Comparison of ENCODE assay signal across 8 cellular contexts in the genomic region with DNA sequence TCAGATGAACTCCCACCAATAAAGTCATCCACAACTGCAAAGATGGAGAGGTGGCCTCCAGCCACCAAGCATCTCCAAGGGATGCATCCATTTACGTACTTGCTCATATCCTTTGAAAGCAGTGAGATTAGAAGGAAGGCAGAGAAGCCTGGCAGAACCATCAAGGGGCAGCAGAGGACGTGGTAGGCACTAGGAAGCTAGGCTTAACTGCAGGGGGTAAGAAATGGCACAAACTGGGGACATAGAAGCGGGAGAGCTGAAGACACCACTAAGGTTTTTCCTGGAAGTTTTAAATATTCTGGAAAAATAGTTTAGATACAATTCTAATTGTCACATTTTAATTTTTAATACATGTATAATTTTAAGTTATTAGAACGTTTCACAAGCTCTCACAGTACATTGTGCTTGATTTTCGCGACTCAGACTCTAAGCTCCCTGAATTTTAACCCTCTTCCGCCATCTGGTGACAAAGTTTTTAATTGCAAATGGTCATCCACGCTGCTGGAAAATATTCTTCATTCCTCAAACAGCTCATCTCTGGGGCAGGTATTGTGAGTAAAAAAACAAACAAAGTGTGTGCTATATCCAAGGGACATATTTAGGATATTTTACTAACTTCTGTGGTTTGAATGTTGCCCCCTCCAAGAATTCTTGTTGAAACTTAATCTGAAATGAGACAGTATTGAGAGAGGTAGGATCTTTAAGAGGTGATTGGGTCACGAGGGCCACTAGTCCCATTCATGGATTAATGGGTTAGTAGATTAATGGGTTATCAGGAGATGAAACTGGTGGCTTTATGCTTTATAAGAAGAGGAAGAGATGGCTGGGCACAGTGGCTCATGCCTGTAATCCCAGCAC. TPM values are rescaled to one million over a fixed set of nuclear protein-coding genes. Genes with fewer than 3 reads are reported as not detected.
DNase-seq lines count a peak whose midpoint lies in the region; ATAC-seq and TF ChIP-seq lines count a peak whose summit lies in the region.

No MANE protein-coding gene starts in this region.

- no peak overlapping the region for H2AFZ ChIP-seq in DND-41 (ENCODE audit: low read depth, low read length)

- H3K4me3 ChIP-seq in DND-41 (ENCODE audit: low read depth in 1 of 2, low read length in 2 of 2) (no peak overlapping the region), fibroblast of villous mesenchyme (ENCODE audit: low read depth, low read length) (no peak overlapping the region), neutrophil (ENCODE audit: low read depth in 1 of 2, low read length in 1 of 2) (peak overlapping the region; percentile 1 to 95)

- H3K4me1 ChIP-seq in DND-41 (ENCODE audit: insufficient read depth, low read length) (no peaks in the 10 kb centered on the region), neutrophil (ENCODE audit: control insufficient read depth in 1 of 2, insufficient read depth in 1 of 2, low read depth in 1 of 2, low read length in 1 of 2) (peaks cover 41 to 49% of the 10 kb centered on the region in 2 experiments)

- H3K4me3 Mint-ChIP-seq in activated T-cell treated with anti-CD3 and anti-CD28 coated beads, Interleukin-2, amount 50 U/mL, for 72 hours = peak overlapping the region in 1 of 2 donors; percentile 21

- no peaks in the 10 kb centered on the region for H3K9me3 Mint-ChIP-seq in activated T-cell treated with anti-CD3 and anti-CD28 coated beads, Interleukin-2, amount 50 U/mL, for 72 hours

- H3K9ac ChIP-seq in DND-41 (ENCODE audit: low read depth, low read length) = no peak overlapping the region

- no peaks in the 10 kb centered on the region for H3K36me3 Mint-ChIP-seq in activated T-cell treated with anti-CD3 and anti-CD28 coated beads, Interleukin-2, amount 50 U/mL, for 72 hours (ENCODE audit: insufficient read depth in 2 of 2)

- H3K27ac ChIP-seq in DND-41 (ENCODE audit: low read length) (no peak overlapping the region), neutrophil (peak overlapping the region; percentile 94)

- no peaks in the 10 kb centered on the region for H3K27me3 Mint-ChIP-seq in activated T-cell treated with anti-CD3 and anti-CD28 coated beads, Interleukin-2, amount 50 U/mL, for 72 hours (ENCODE audit: low read depth)

- peaks cover 46% of the 10 kb centered on the region for H3K4me1 Mint-ChIP-seq in activated T-cell treated with anti-CD3 and anti-CD28 coated beads, Interleukin-2, amount 50 U/mL, for 72 hours (ENCODE audit: low read depth)

- peaks cover 12% of the 10 kb centered on the region; the same call in 1 of the 2 replicates for H3K36me3 ChIP-seq in DND-41 (ENCODE audit: insufficient read depth, low read length)
- peaks cover 13% of the 10 kb centered on the region for H3K36me3 ChIP-seq in neutrophil

- TF ChIP-seq CTCF in DND-41 (IDR thresholded peaks at IDR 0.05; ENCODE audit: borderline replicate concordance, extremely low read depth, low read length, poor library complexity, severe bottlenecking) (peak; percentile 82), fibroblast of villous mesenchyme (IDR thresholded peaks at IDR 0.05; ENCODE audit: insufficient read depth, low read depth, low read length) (peak; percentile 68), neutrophil (IDR thresholded peaks at IDR 0.05) (peak; percentile 78)

- H3K79me2 ChIP-seq in DND-41 (ENCODE audit: insufficient read depth, low read length) = no peaks in the 10 kb centered on the region

- H4K20me1 ChIP-seq in DND-41 (ENCODE audit: insufficient read depth, low read length) = no peaks in the 10 kb centered on the region

- ATAC-seq in DND-41 (ENCODE audit: insufficient read depth, low read depth) (peak; percentile 78), HG02970 (IDR thresholded peaks at IDR 0.05; ENCODE audit: low FRiP score, unreplicated experiment) (no peak), GM21576 (IDR thresholded peaks at IDR 0.05; ENCODE audit: unreplicated experiment) (no peak)
- peak; percentile 46 to 48 for ATAC-seq in activated T-cell treated with anti-CD3 and anti-CD28 coated beads, Interleukin-2, amount 50 U/mL, for 72 hours (replicated peaks in 1 of 2)

- H3K9me3 ChIP-seq in DND-41 (ENCODE audit: insufficient read depth, low read length, severe bottlenecking) (no peaks in the 10 kb centered on the region), neutrophil (no peaks in the 10 kb centered on the region)

- H3K4me2 ChIP-seq in DND-41 (ENCODE audit: insufficient read depth, low read length) = no peak overlapping the region

- H3K27me3 ChIP-seq in DND-41 (ENCODE audit: insufficient read depth, low read length, poor library complexity) (no peaks in the 10 kb centered on the region), neutrophil (no peaks in the 10 kb centered on the region)

- DNase-seq in DND-41 (peak; percentile 61), HT1080 (ENCODE audit: low read depth) (peak; percentile 69), NOMO-1 (lab: John Stamatoyannopoulos, UW; ENCODE audit: unreplicated experiment in 2 of 2) (peak; percentile 47 to 79), fibroblast of villous mesenchyme (ENCODE audit: low read depth) (peak; percentile 67)
- DNase-seq in activated T-cell treated with anti-CD3 and anti-CD28 coated beads, Interleukin-2, amount 50 U/mL, for 72 hours = peak; percentile 51 to 78

- no peak overlapping the region for H3K27ac Mint-ChIP-seq in activated T-cell treated with anti-CD3 and anti-CD28 coated beads, Interleukin-2, amount 50 U/mL, for 72 hours

RNA-seq across cellular contexts. Expression of gene PSTPIP2, which starts 1.6 kb away (rescaled TPM):
- 3.2 and 4.0 TPM in 2 replicates for total RNA-seq in HT1080 (2014; rRNA removed; shearing (Covaris generic))
- 8.2 and 10.1 TPM in 2 replicates for polyA plus RNA-seq in HT1080 (2015; cell fraction: cytosol; rRNA removed)
- polyA plus RNA-seq in HT1080 (2015; cell fraction: nucleus; rRNA removed) = 10.7 and 11.2 TPM in 2 replicates
- total RNA-seq in activated T-cell treated with anti-CD3 and anti-CD28 coated beads, Interleukin-2, amount 50 U/mL, for 72 hours = 10 to 100 TPM; 26.6 to 30.1 TPM
- 8.7 and 21.2 TPM in 2 replicates for total RNA-seq in fibroblast of villous mesenchyme

RNA-seq across cellular contexts. Expression of gene ATP5F1A, which starts 24.4 kb away (rescaled TPM):
- 702 and 723 TPM in 2 replicates for total RNA-seq in HT1080 (2014; rRNA removed; shearing (Covaris generic))
- 671 and 754 TPM in 2 replicates for polyA plus RNA-seq in HT1080 (2015; cell fraction: cytosol; rRNA removed)
- 800 and 925 TPM in 2 replicates for polyA plus RNA-seq in HT1080 (2015; cell fraction: nucleus; rRNA removed)
- total RNA-seq in activated T-cell treated with anti-CD3 and anti-CD28 coated beads, Interleukin-2, amount 50 U/mL, for 72 hours = 100 to 1,000 TPM; 378 to 401 TPM
- 671 and 759 TPM in 2 replicates for total RNA-seq in fibroblast of villous mesenchyme

RNA-seq across cellular contexts. Expression of gene HAUS1, which starts 30.5 kb away (rescaled TPM):
- 51.9 and 54.2 TPM in 2 replicates for total RNA-seq in HT1080 (2014; rRNA removed; shearing (Covaris generic))
- polyA plus RNA-seq in HT1080 (2015; cell fraction: cytosol; rRNA removed) = 38.2 and 51.7 TPM in 2 replicates
- 25.0 and 27.3 TPM in 2 replicates for polyA plus RNA-seq in HT1080 (2015; cell fraction: nucleus; rRNA removed)
- 10 to 100 TPM; 42.0 to 43.4 TPM for total RNA-seq in activated T-cell treated with anti-CD3 and anti-CD28 coated beads, Interleukin-2, amount 50 U/mL, for 72 hours
- 37.1 and 51.2 TPM in 2 replicates for total RNA-seq in fibroblast of villous mesenchyme

Comparison
In these comparisons a context has a peak if more than half of its experiments do, and no peak if none do; other contexts are left out.
1. ATAC-seq: peak in DND-41 (single experiment) and activated T-cell treated with anti-CD3 and anti-CD28 coated beads, Interleukin-2, amount 50 U/mL, for 72 hours (2 of 2); none in HG02970 (single experiment) and GM21576 (single experiment).
2. H3K4me3 ChIP-seq: peak in neutrophil (2 of 2); none in DND-41 (0 of 2) and fibroblast of villous mesenchyme (single experiment).
3. Peak in every context shown above with its lines, with median percentiles within 50 percentile points of each other: DNase-seq and CTCF ChIP-seq.